ENCODE assay signal across 10 cellular contexts in the genomic region with DNA sequence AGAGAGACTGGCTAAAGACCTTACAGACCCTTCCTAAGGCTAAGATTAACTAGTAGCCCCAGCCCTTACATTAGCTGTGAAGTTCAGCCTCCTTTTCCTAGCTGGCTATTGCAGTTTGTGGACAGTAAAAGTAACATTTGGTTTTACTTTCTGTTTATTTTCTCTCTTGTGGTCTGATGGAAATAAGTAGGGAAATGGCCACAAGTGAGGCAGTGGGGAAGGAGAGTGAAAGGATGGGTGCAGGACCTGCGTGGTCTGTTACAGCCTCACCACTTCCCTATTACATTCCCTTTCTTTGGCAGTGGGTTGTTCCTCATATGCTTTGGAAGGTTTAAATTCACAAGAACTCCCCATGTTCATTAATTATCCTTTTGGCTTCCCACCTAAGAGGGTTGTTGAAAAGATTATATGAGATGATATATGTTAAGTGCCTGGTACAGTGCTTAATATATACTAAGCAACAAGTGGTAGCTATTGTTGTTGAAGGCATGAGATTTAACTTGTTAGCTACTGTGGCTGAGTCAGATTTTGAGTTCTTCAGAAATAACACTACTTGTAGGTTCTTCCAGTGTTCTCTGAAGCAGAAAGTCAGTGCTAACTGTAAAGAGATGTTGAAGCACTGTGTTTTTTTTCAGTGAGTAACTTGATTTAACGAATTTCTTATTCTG.
DNase-seq lines count a peak whose midpoint lies in the region; ATAC-seq and TF ChIP-seq lines count a peak whose summit lies in the region.
"Had no signal": no experiment of that assay in that cellular context is flagged by ENCODE, and none has a peak within 500 bp of the region (broad histone marks: within the 10 kb centered on the region; RNA-seq: fewer than 3 reads in every experiment).

No MANE protein-coding gene starts in this region.

- H3K27ac Mint-ChIP-seq in mesothelial cell of epicardium: peak overlapping the region; percentile 19

- H3K9me3 Mint-ChIP-seq in mesothelial cell of epicardium: no peaks in the 10 kb centered on the region
- H3K9me3 Mint-ChIP-seq: central memory CD8-positive, alpha-beta T cell had no signal

- DNase-seq in OCI-M1 (lab: John Stamatoyannopoulos, UW) (peak; percentile 24), mesothelial cell of epicardium (ENCODE audit: low spot score in 2 of 2, unreplicated experiment in 2 of 2) (no peak), NCI-H446 (lab: John Stamatoyannopoulos, UW) (no peak)
- DNase-seq in stimulated activated CD4-positive, alpha-beta T cell treated with anti-CD3 and anti-CD28 coated beads, Interleukin-2, amount 100 ng/mL, for 48 hours: no peak
- no peak for DNase-seq in activated CD8-positive, alpha-beta memory T cell treated with anti-CD3 and anti-CD28 coated beads for 24 hours
- DNase-seq: NCI-H2081 treated with DMSO at 0.1 percent for 48 hours had no signal

- no peak for TF ChIP-seq CTCF in mesothelial cell of epicardium (IDR thresholded peaks at IDR 0.05; ENCODE audit: unreplicated experiment)

- no peak overlapping the region for H3K4me3 Mint-ChIP-seq in mesothelial cell of epicardium
- H3K4me3 Mint-ChIP-seq: central memory CD8-positive, alpha-beta T cell had no signal

- H3K27me3 Mint-ChIP-seq in mesothelial cell of epicardium (ENCODE audit: low read depth): no peaks in the 10 kb centered on the region
- H3K27me3 Mint-ChIP-seq: central memory CD8-positive, alpha-beta T cell had no signal

- peaks cover 35% of the 10 kb centered on the region for H3K36me3 Mint-ChIP-seq in mesothelial cell of epicardium

- ATAC-seq in GM18870 (IDR thresholded peaks at IDR 0.05; ENCODE audit: unreplicated experiment) (peak; percentile 60), HG02610 (IDR thresholded peaks at IDR 0.05; ENCODE audit: unreplicated experiment) (peak; percentile 69), HG03439 (IDR thresholded peaks at IDR 0.05; ENCODE audit: unreplicated experiment) (no peak)

- peaks cover 61% of the 10 kb centered on the region for H3K4me1 Mint-ChIP-seq in mesothelial cell of epicardium
- H3K4me1 Mint-ChIP-seq: central memory CD8-positive, alpha-beta T cell had no signal
